28 cellular contexts compared by ENCODE assay signal in genomic region chr13:25958983-25959382, GRCh38.
"Had no signal": no experiment of that assay in that cellular context is flagged by ENCODE, and none has a peak within 500 bp of the region (broad histone marks: within the 10 kb centered on the region; RNA-seq: fewer than 3 reads in every experiment).

No MANE protein-coding gene starts in this region.

- H3K27me3 ChIP-seq: brain microvascular endothelial cell, gastroesophageal sphincter, pancreas, sigmoid colon had no signal

- H3K9me3 ChIP-seq: pancreas, prostate gland, sigmoid colon, thoracic aorta had no signal

- H3K4me3 Mint-ChIP-seq: activated CD4-positive, alpha-beta T cell treated with anti-CD3 and anti-CD28 coated beads for 36 hours; activated CD8-positive, alpha-beta memory T cell treated with anti-CD3 and anti-CD28 coated beads, Interleukin-2, amount 10 ng/mL, durations not matched to agents 7 days and 5 days; activated CD8-positive, alpha-beta T cell treated with anti-CD3 and anti-CD28 coated beads, Interleukin-2, amount 10 ng/mL, durations not matched to agents 7 days and 5 days; activated T-cell treated with anti-CD3 and anti-CD28 coated beads, Interleukin-2, amount 50 U/mL, for 72 hours; effector memory CD8-positive, alpha-beta T cell; neural crest cell; stimulated activated effector memory CD8-positive, alpha-beta T cell treated with anti-CD3 and anti-CD28 coated beads, Interleukin-12 subunit alpha, Interleukin-12 subunit beta, amount 100 ng/mL, for 72 hours; stimulated activated naive CD8-positive, alpha-beta T cell treated with anti-CD3 and anti-CD28 coated beads, Interleukin-15, Interleukin-2, amounts not matched to agents 100 ng/mL and 50 ng/mL, for 24 hours had no signal

- H3K4me1 ChIP-seq: gastroesophageal sphincter, pancreas, prostate gland, sigmoid colon had no signal

- H3K27me3 Mint-ChIP-seq: activated CD4-positive, alpha-beta T cell treated with anti-CD3 and anti-CD28 coated beads for 36 hours; stimulated activated naive CD8-positive, alpha-beta T cell treated with anti-CD3 and anti-CD28 coated beads, Interleukin-15, Interleukin-2, amounts not matched to agents 100 ng/mL and 50 ng/mL, for 24 hours had no signal

- H3K27ac ChIP-seq: brain microvascular endothelial cell, gastroesophageal sphincter, pancreas, prostate gland, sigmoid colon, thoracic aorta had no signal

- H3K9me3 Mint-ChIP-seq: effector memory CD8-positive, alpha-beta T cell had no signal

- H3K36me3 Mint-ChIP-seq: activated CD8-positive, alpha-beta memory T cell treated with anti-CD3 and anti-CD28 coated beads, Interleukin-2, amount 10 ng/mL, durations not matched to agents 7 days and 5 days; stimulated activated effector memory CD8-positive, alpha-beta T cell treated with anti-CD3 and anti-CD28 coated beads, Interleukin-12 subunit alpha, Interleukin-12 subunit beta, amount 100 ng/mL, for 72 hours had no signal

- DNase-seq: activated CD4-positive, alpha-beta T cell treated with anti-CD3 and anti-CD28 coated beads for 36 hours; activated CD4-positive, CD25-positive, alpha-beta regulatory T cell; activated CD8-positive, alpha-beta memory T cell treated with anti-CD3 and anti-CD28 coated beads, Interleukin-2, amount 10 ng/mL, durations not matched to agents 7 days and 5 days; activated CD8-positive, alpha-beta T cell treated with anti-CD3 and anti-CD28 coated beads, Interleukin-2, amount 10 ng/mL, durations not matched to agents 7 days and 5 days; activated naive CD4-positive, alpha-beta T cell treated with Interleukin-2 at 50 U/mL for 16 hours; activated T-cell treated with anti-CD3 and anti-CD28 coated beads, Interleukin-2, amount 50 U/mL, for 72 hours; amniotic stem cell; brain microvascular endothelial cell; cortex of kidney; effector memory CD8-positive, alpha-beta T cell; erythroblast; head of caudate nucleus; hippocampal formation; left cardiac atrium; left ventricle myocardium superior; nucleus accumbens; pancreas; retina; sigmoid colon; small intestine; stimulated activated CD4-positive, alpha-beta T cell treated with anti-CD3 and anti-CD28 coated beads, Interleukin-4, amount 100 ng/mL, for 24 hours; trophoblast cell had no signal

- H3K4me3 ChIP-seq: gastroesophageal sphincter, pancreas, prostate gland, sigmoid colon, thoracic aorta had no signal

- H3K36me3 ChIP-seq: brain microvascular endothelial cell, gastroesophageal sphincter, pancreas, prostate gland, sigmoid colon, thoracic aorta had no signal

- H3K27ac Mint-ChIP-seq: activated CD4-positive, alpha-beta T cell treated with anti-CD3 and anti-CD28 coated beads for 36 hours; activated CD8-positive, alpha-beta memory T cell treated with anti-CD3 and anti-CD28 coated beads, Interleukin-2, amount 10 ng/mL, durations not matched to agents 7 days and 5 days; activated CD8-positive, alpha-beta T cell treated with anti-CD3 and anti-CD28 coated beads, Interleukin-2, amount 10 ng/mL, durations not matched to agents 7 days and 5 days; activated T-cell treated with anti-CD3 and anti-CD28 coated beads, Interleukin-2, amount 50 U/mL, for 72 hours; effector memory CD8-positive, alpha-beta T cell; stimulated activated effector memory CD8-positive, alpha-beta T cell treated with anti-CD3 and anti-CD28 coated beads, Interleukin-12 subunit alpha, Interleukin-12 subunit beta, amount 100 ng/mL, for 72 hours; stimulated activated naive CD8-positive, alpha-beta T cell treated with anti-CD3 and anti-CD28 coated beads, Interleukin-15, Interleukin-2, amounts not matched to agents 100 ng/mL and 50 ng/mL, for 24 hours had no signal

- H3K4me1 Mint-ChIP-seq: activated CD8-positive, alpha-beta memory T cell treated with anti-CD3 and anti-CD28 coated beads, Interleukin-2, amount 10 ng/mL, durations not matched to agents 7 days and 5 days; neural crest cell; stimulated activated effector memory CD8-positive, alpha-beta T cell treated with anti-CD3 and anti-CD28 coated beads, Interleukin-12 subunit alpha, Interleukin-12 subunit beta, amount 100 ng/mL, for 72 hours had no signal

- ATAC-seq: activated CD4-positive, alpha-beta T cell treated with anti-CD3 and anti-CD28 coated beads for 36 hours; activated CD8-positive, alpha-beta memory T cell treated with anti-CD3 and anti-CD28 coated beads, Interleukin-2, amount 10 ng/mL, durations not matched to agents 7 days and 5 days; activated CD8-positive, alpha-beta T cell treated with anti-CD3 and anti-CD28 coated beads, Interleukin-2, amount 10 ng/mL, durations not matched to agents 7 days and 5 days; activated T-cell treated with anti-CD3 and anti-CD28 coated beads, Interleukin-2, amount 50 U/mL, for 72 hours; effector memory CD8-positive, alpha-beta T cell; gastroesophageal sphincter; left cardiac atrium; left ventricle myocardium superior; pancreas; stimulated activated effector memory CD8-positive, alpha-beta T cell treated with anti-CD3 and anti-CD28 coated beads, Interleukin-12 subunit alpha, Interleukin-12 subunit beta, amount 100 ng/mL, for 72 hours had no signal
